In genomic region chr14:100292301-100292775, GRCh38 we compare ENCODE assay signal across 19 cellular contexts. TPM values are rescaled to one million over a fixed set of nuclear protein-coding genes. Genes with fewer than 3 reads are reported as not detected.
"Had no signal": no experiment of that assay in that cellular context is flagged by ENCODE, and none has a peak within 500 bp of the region (broad histone marks: within the 10 kb centered on the region; RNA-seq: fewer than 3 reads in every experiment).

No MANE protein-coding gene starts in this region.

- H3K4me1 Mint-ChIP-seq: T-cell had no signal

- H3K27me3 Mint-ChIP-seq: activated naive CD8-positive, alpha-beta T cell; T-cell; type B pancreatic cell had no signal

- H3K4me2 ChIP-seq: neural progenitor cell had no signal

- H3K36me3 Mint-ChIP-seq: activated naive CD8-positive, alpha-beta T cell; T-cell; type B pancreatic cell had no signal

- H3K4me1 ChIP-seq: neural progenitor cell, parathyroid adenoma had no signal

- ATAC-seq: activated CD8-positive, alpha-beta T cell treated with anti-CD3 and anti-CD28 coated beads, Interleukin-2, amount 10 ng/mL, durations not matched to agents 7 days and 5 days; T-cell had no signal

- H3K27ac ChIP-seq: esophagus muscularis mucosa, neural progenitor cell, parathyroid adenoma, VCaP had no signal

- H3K9me3 ChIP-seq: breast epithelium, esophagus muscularis mucosa had no signal

- H3K36me3 ChIP-seq: breast epithelium, neural progenitor cell had no signal

- DNase-seq: activated CD4-positive, alpha-beta T cell treated with anti-CD3 and anti-CD28 coated beads for 48 hours; activated CD8-positive, alpha-beta memory T cell treated with anti-CD3 and anti-CD28 coated beads, Interleukin-2, amount 50 U/mL, for 48 hours; activated CD8-positive, alpha-beta T cell treated with anti-CD3 and anti-CD28 coated beads, Interleukin-2, amount 10 ng/mL, durations not matched to agents 7 days and 5 days; anterior cingulate cortex; retina; small intestine; T-cell; T1000 had no signal

- H3K4me3 ChIP-seq: breast epithelium, esophagus muscularis mucosa, neural progenitor cell had no signal

- H3K9me3 Mint-ChIP-seq: activated T-helper 2 cell treated with anti-CD3 and anti-CD28 coated beads, Interferon-gamma antibody, Interleukin-2, Interleukin-4, amounts not matched to agents 10 μg/mL and 5 μg/mL and 100 μg/mL, durations not matched to agents 14 hours and 24 hours and 36 hours; neural progenitor cell; T-cell; type B pancreatic cell had no signal

- H3K4me3 Mint-ChIP-seq: activated CD8-positive, alpha-beta T cell treated with anti-CD3 and anti-CD28 coated beads, Interleukin-2, amount 10 ng/mL, durations not matched to agents 7 days and 5 days; activated naive CD8-positive, alpha-beta T cell; neural progenitor cell; T-cell; type B pancreatic cell had no signal

- H3K9ac ChIP-seq: neural progenitor cell, parathyroid adenoma had no signal

- H3K27me3 ChIP-seq: breast epithelium, esophagus muscularis mucosa, neural progenitor cell had no signal

- H3K27ac Mint-ChIP-seq: activated CD8-positive, alpha-beta T cell treated with anti-CD3 and anti-CD28 coated beads, Interleukin-2, amount 10 ng/mL, durations not matched to agents 7 days and 5 days; activated naive CD8-positive, alpha-beta T cell; activated T-helper 2 cell treated with anti-CD3 and anti-CD28 coated beads, Interferon-gamma antibody, Interleukin-2, Interleukin-4, amounts not matched to agents 10 μg/mL and 5 μg/mL and 100 μg/mL, durations not matched to agents 14 hours and 24 hours and 36 hours; neural progenitor cell; T-cell; type B pancreatic cell had no signal

RNA-seq across cellular contexts. Expression of gene SLC25A47, which starts 30.8 kb away (rescaled TPM):
- total RNA-seq: activated CD8-positive, alpha-beta T cell treated with anti-CD3 and anti-CD28 coated beads, Interleukin-2, amount 10 ng/mL, durations not matched to agents 7 days and 5 days; activated T-helper 2 cell treated with anti-CD3 and anti-CD28 coated beads, Interferon-gamma antibody, Interleukin-2, Interleukin-4, amounts not matched to agents 10 μg/mL and 5 μg/mL and 100 μg/mL, durations not matched to agents 14 hours and 24 hours and 36 hours; esophagus muscularis mucosa; fibroblast of villous mesenchyme; myocyte; subcutaneous adipose tissue had no signal
